1 cellular context compared by ENCODE assay signal in the genomic region with DNA sequence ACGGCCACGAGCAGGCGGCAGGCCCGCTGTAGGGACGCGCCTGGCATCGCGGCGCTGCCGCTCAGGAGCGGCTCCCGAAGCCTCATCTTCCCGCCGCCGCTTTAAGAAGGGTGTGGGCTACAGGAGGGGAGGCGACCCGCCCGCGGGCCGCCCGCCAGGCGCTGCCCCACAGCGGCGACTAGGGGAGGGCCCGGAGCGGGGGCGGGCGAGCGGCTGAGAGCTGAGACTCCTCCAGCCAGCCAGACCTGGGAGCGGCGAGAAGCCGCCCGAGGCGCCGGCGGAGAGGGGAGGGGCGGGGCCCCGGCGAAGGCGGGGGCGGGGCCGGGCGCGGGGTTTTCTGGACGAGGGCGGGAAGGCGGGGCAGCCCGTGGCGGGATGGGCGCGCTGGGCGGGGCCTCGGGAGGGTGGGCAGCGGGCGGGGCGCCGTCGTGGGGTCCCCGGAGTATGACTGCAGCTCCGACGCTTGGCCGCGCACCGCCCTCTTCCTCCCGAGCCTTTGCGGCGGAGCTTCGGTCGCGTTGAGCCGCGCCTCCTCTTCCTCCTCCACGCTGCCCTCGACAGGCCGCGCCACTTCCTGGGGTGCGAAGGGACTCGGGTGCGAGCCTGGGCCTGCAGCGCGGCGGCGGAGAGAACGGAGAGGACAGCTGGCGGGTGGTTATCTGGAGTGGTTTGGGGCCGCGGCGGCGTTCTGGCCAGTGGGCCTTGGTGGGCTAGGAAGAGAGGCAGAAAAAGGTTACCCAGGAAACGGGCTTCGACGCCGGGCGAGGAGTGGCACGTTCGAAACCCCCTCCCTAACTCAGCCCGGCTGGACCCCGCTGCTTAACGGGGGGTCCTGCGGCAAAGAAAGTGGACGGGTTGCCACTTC.
A peak's percentile ranks its signal among the peaks of the same experiment; 100 is the strongest.
TF ChIP-seq lines count a peak whose summit lies in the region.

A gene with protein sequence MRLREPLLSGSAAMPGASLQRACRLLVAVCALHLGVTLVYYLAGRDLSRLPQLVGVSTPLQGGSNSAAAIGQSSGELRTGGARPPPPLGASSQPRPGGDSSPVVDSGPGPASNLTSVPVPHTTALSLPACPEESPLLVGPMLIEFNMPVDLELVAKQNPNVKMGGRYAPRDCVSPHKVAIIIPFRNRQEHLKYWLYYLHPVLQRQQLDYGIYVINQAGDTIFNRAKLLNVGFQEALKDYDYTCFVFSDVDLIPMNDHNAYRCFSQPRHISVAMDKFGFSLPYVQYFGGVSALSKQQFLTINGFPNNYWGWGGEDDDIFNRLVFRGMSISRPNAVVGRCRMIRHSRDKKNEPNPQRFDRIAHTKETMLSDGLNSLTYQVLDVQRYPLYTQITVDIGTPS (minus strand): TSS at position 253 of the 865 bp plus-strand sequence. CDS start 167 bp downstream, at position 86.

TF ChIP-seq in K562, 482 proteins besides CTCF, POLR2A, EP300 and RAD21 (continued from another document and continues in another):
- TF ChIP-seq, protein P1, sequence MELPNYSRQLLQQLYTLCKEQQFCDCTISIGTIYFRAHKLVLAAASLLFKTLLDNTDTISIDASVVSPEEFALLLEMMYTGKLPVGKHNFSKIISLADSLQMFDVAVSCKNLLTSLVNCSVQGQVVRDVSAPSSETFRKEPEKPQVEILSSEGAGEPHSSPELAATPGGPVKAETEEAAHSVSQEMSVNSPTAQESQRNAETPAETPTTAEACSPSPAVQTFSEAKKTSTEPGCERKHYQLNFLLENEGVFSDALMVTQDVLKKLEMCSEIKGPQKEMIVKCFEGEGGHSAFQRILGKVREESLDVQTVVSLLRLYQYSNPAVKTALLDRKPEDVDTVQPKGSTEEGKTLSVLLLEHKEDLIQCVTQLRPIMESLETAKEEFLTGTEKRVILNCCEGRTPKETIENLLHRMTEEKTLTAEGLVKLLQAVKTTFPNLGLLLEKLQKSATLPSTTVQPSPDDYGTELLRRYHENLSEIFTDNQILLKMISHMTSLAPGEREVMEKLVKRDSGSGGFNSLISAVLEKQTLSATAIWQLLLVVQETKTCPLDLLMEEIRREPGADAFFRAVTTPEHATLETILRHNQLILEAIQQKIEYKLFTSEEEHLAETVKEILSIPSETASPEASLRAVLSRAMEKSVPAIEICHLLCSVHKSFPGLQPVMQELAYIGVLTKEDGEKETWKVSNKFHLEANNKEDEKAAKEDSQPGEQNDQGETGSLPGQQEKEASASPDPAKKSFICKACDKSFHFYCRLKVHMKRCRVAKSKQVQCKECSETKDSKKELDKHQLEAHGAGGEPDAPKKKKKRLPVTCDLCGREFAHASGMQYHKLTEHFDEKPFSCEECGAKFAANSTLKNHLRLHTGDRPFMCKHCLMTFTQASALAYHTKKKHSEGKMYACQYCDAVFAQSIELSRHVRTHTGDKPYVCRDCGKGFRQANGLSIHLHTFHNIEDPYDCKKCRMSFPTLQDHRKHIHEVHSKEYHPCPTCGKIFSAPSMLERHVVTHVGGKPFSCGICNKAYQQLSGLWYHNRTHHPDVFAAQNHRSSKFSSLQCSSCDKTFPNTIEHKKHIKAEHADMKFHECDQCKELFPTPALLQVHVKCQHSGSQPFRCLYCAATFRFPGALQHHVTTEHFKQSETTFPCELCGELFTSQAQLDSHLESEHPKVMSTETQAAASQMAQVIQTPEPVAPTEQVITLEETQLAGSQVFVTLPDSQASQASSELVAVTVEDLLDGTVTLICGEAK (IDR thresholded peaks at IDR 0.05): no peak
- TF ChIP-seq, protein P1 (CRISPR knock-in tag; IDR thresholded peaks at IDR 0.05): no peak
- peak; percentile 56; the same call in 1 of the 2 replicates for TF ChIP-seq ELF1 (tag; IDR thresholded peaks at IDR 0.05)
- TF ChIP-seq, protein P2, sequence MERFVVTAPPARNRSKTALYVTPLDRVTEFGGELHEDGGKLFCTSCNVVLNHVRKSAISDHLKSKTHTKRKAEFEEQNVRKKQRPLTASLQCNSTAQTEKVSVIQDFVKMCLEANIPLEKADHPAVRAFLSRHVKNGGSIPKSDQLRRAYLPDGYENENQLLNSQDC (CRISPR knock-in tag; IDR thresholded peaks at IDR 0.05): no peak
- TF ChIP-seq BCL6 (CRISPR knock-in tag; IDR thresholded peaks at IDR 0.05): no peak
- peak in 2 of 3 experiments; percentile 55 to 70 for TF ChIP-seq YY1 (IDR thresholded peaks at IDR 0.05; ENCODE audit: borderline replicate concordance in 1 of 3, control insufficient read depth in 1 of 3, extremely low read depth in 1 of 3, insufficient read depth in 3 of 3, insufficient read length in 1 of 3, insufficient replicate concordance in 2 of 3, low read depth in 1 of 3, low read length in 2 of 3)
- no peak for TF ChIP-seq MCM5 (IDR thresholded peaks at IDR 0.05; ENCODE audit: low read depth)
- peak; percentile 51; the same call in 1 of the 2 replicates for TF ChIP-seq LCOR (CRISPR knock-in tag; IDR thresholded peaks at IDR 0.05)
- TF ChIP-seq, protein P3, sequence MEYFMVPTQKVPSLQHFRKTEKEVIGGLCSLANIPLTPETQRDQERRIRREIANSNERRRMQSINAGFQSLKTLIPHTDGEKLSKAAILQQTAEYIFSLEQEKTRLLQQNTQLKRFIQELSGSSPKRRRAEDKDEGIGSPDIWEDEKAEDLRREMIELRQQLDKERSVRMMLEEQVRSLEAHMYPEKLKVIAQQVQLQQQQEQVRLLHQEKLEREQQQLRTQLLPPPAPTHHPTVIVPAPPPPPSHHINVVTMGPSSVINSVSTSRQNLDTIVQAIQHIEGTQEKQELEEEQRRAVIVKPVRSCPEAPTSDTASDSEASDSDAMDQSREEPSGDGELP (CRISPR knock-in tag; IDR thresholded peaks at IDR 0.05; ENCODE audit: borderline replicate concordance): peak; percentile 88
- TF ChIP-seq NFE2 (IDR thresholded peaks at IDR 0.05; ENCODE audit: low read depth): no peak
- TF ChIP-seq, protein P4, sequence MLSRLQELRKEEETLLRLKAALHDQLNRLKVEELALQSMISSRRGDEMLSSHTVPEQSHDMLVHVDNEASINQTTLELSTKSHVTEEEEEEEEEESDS (CRISPR knock-in tag; IDR thresholded peaks at IDR 0.05): no peak
- TF ChIP-seq CC2D1A (IDR thresholded peaks at IDR 0.05): no peak
- 0 out of 2 replicates have a peak, but pooled peaks have one; percentile 17 for TF ChIP-seq CREB1 (IDR thresholded peaks at IDR 0.05)
- peak; percentile 49 for TF ChIP-seq CREB1 (CRISPR knock-in tag; IDR thresholded peaks at IDR 0.05)
- no peak for TF ChIP-seq ZNF79 (CRISPR knock-in tag; IDR thresholded peaks at IDR 0.05; ENCODE audit: low read depth)
- TF ChIP-seq, protein P5, sequence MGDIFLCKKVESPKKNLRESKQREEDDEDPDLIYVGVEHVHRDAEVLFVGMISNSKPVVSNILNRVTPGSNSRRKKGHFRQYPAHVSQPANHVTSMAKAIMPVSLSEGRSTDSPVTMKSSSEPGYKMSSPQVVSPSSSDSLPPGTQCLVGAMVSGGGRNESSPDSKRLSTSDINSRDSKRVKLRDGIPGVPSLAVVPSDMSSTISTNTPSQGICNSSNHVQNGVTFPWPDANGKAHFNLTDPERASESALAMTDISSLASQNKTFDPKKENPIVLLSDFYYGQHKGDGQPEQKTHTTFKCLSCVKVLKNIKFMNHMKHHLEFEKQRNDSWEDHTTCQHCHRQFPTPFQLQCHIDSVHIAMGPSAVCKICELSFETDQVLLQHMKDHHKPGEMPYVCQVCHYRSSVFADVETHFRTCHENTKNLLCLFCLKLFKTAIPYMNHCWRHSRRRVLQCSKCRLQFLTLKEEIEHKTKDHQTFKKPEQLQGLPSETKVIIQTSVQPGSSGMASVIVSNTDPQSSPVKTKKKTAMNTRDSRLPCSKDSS (IDR thresholded peaks at IDR 0.05; ENCODE audit: low read depth, partially characterized antibody): no peak
- TF ChIP-seq ZNF239 (CRISPR knock-in tag; IDR thresholded peaks at IDR 0.05): no peak
- TF ChIP-seq, protein P6, sequence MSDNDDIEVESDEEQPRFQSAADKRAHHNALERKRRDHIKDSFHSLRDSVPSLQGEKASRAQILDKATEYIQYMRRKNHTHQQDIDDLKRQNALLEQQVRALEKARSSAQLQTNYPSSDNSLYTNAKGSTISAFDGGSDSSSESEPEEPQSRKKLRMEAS (CRISPR knock-in tag; IDR thresholded peaks at IDR 0.05): peak; percentile 44
- peak; percentile 7; the same call in 1 of the 2 replicates for TF ChIP-seq NCOR1 (IDR thresholded peaks at IDR 0.05)
- TF ChIP-seq PHF20 (IDR thresholded peaks at IDR 0.05; ENCODE audit: partially characterized antibody): no peak
- no peak; the same call in 1 of the 2 replicates for TF ChIP-seq MBD2 (IDR thresholded peaks at IDR 0.05; ENCODE audit: borderline replicate concordance, low read depth)
- TF ChIP-seq, protein P7, sequence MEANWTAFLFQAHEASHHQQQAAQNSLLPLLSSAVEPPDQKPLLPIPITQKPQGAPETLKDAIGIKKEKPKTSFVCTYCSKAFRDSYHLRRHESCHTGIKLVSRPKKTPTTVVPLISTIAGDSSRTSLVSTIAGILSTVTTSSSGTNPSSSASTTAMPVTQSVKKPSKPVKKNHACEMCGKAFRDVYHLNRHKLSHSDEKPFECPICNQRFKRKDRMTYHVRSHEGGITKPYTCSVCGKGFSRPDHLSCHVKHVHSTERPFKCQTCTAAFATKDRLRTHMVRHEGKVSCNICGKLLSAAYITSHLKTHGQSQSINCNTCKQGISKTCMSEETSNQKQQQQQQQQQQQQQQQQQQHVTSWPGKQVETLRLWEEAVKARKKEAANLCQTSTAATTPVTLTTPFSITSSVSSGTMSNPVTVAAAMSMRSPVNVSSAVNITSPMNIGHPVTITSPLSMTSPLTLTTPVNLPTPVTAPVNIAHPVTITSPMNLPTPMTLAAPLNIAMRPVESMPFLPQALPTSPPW (CRISPR knock-in tag; IDR thresholded peaks at IDR 0.05): peak; percentile 96
- TF ChIP-seq HDAC1 (IDR thresholded peaks at IDR 0.05): peak in 1 of 2 experiments; percentile 29; a peak in 1 of 4 replicates
- TF ChIP-seq PHB (CRISPR knock-in tag; IDR thresholded peaks at IDR 0.05): no peak
- TF ChIP-seq JUNB (CRISPR knock-in tag; conservative IDR thresholded peaks at IDR 0.05): no peak
- peak in 1 of 2 experiments; percentile 34; a peak in 1 of 4 replicates for TF ChIP-seq SIN3A (IDR thresholded peaks at IDR 0.05; ENCODE audit: borderline replicate concordance in 2 of 2, control insufficient read depth in 1 of 2, low read depth in 2 of 2, low read length in 2 of 2)
- no peak for TF ChIP-seq ASH1L (IDR thresholded peaks at IDR 0.05; ENCODE audit: borderline replicate concordance, low read depth, partially characterized antibody)
- TF ChIP-seq, protein P8, sequence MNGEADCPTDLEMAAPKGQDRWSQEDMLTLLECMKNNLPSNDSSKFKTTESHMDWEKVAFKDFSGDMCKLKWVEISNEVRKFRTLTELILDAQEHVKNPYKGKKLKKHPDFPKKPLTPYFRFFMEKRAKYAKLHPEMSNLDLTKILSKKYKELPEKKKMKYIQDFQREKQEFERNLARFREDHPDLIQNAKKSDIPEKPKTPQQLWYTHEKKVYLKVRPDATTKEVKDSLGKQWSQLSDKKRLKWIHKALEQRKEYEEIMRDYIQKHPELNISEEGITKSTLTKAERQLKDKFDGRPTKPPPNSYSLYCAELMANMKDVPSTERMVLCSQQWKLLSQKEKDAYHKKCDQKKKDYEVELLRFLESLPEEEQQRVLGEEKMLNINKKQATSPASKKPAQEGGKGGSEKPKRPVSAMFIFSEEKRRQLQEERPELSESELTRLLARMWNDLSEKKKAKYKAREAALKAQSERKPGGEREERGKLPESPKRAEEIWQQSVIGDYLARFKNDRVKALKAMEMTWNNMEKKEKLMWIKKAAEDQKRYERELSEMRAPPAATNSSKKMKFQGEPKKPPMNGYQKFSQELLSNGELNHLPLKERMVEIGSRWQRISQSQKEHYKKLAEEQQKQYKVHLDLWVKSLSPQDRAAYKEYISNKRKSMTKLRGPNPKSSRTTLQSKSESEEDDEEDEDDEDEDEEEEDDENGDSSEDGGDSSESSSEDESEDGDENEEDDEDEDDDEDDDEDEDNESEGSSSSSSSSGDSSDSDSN (IDR thresholded peaks at IDR 0.05; ENCODE audit: borderline replicate concordance in 1 of 2, low read depth in 2 of 2, low read length in 2 of 2): peak; percentile 42 to 59; a peak in 2 of 4 replicates
- TF ChIP-seq, protein P9, sequence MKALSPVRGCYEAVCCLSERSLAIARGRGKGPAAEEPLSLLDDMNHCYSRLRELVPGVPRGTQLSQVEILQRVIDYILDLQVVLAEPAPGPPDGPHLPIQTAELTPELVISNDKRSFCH (CRISPR knock-in tag; IDR thresholded peaks at IDR 0.05): no peak
- TF ChIP-seq, protein P9 (tag; IDR thresholded peaks at IDR 0.05): 0 out of 2 replicates have a peak, but pooled peaks have one; percentile 44
- TF ChIP-seq FOXK2 (conservative IDR thresholded peaks at IDR 0.05 in 1 of 2, IDR thresholded peaks at IDR 0.05 in 1 of 2; ENCODE audit: low read depth in 2 of 2): no peak
- no peak for TF ChIP-seq TAF9B (IDR thresholded peaks at IDR 0.05; ENCODE audit: partially characterized antibody)
- TF ChIP-seq TSC22D4 (tag; IDR thresholded peaks at IDR 0.05): no peak
- TF ChIP-seq NUFIP1 (IDR thresholded peaks at IDR 0.05; ENCODE audit: partially characterized antibody): no peak
- 0 out of 2 replicates have a peak, but pooled peaks have one; percentile 28 for TF ChIP-seq SMAD3 (CRISPR knock-in tag; conservative IDR thresholded peaks at IDR 0.05)
- peak; percentile 55 for TF ChIP-seq KDM5B (IDR thresholded peaks at IDR 0.05; ENCODE audit: insufficient replicate concordance, low read depth, low read length)
- no peak for TF ChIP-seq CEBPG (CRISPR knock-in tag; IDR thresholded peaks at IDR 0.05)
- no peak for TF ChIP-seq CEBPG (tag; conservative IDR thresholded peaks at IDR 0.05 in 1 of 2, IDR thresholded peaks at IDR 0.05 in 1 of 2)
- TF ChIP-seq TARDBP (IDR thresholded peaks at IDR 0.05): no peak
- 0 out of 2 replicates have a peak, but pooled peaks have one; percentile 55 for TF ChIP-seq GABPB1 (CRISPR knock-in tag; IDR thresholded peaks at IDR 0.05)
- TF ChIP-seq ZBED1 (IDR thresholded peaks at IDR 0.05): no peak
- TF ChIP-seq TBP (optimal IDR thresholded peaks at IDR 0.05; ENCODE audit: low read depth, low read length): peak; percentile 52
